8 cellular contexts compared by ENCODE assay signal in genomic region chr15:60299452-60300047, GRCh38.
DNase-seq lines count a peak whose midpoint lies in the region; ATAC-seq and TF ChIP-seq lines count a peak whose summit lies in the region.

No MANE protein-coding gene starts in this region.

- H3K4me1 ChIP-seq in trophoblast cell (ENCODE audit: control insufficient read depth in 1 of 2, insufficient read depth in 2 of 2, low read length in 2 of 2) = no peaks in the 10 kb centered on the region

- TF ChIP-seq CTCF in astrocyte of the spinal cord (IDR thresholded peaks at IDR 0.05; ENCODE audit: low read depth, low read length) = peak; percentile 20

- H3K36me3 Mint-ChIP-seq in effector memory CD8-positive, alpha-beta T cell (ENCODE audit: insufficient read depth) = no peaks in the 10 kb centered on the region
- no peaks in the 10 kb centered on the region for H3K36me3 Mint-ChIP-seq in activated T-helper 1 cell treated with anti-CD3 and anti-CD28 coated beads, Interleukin-12 subunit alpha, Interleukin-12 subunit beta, Interleukin-2, Interleukin-4 antibody, amounts not matched to agents 30 ng/mL and 10 ng/mL and 1 ng/mL, durations not matched to agents 14 hours and 24 hours and 36 hours (ENCODE audit: low read depth)

- no peaks in the 10 kb centered on the region for H3K79me1 ChIP-seq in trophoblast cell (ENCODE audit: low read length)

- no peak overlapping the region for H2BK12ac ChIP-seq in trophoblast cell (ENCODE audit: low read length)

- in situ Hi-C loops in astrocyte of the spinal cord (cut with HindIII; ENCODE audit: low sequenced_read_pairs) = no loop called here

- H4K12ac ChIP-seq in trophoblast cell (ENCODE audit: low read depth, low read length) = no peak overlapping the region

- no peaks in the 10 kb centered on the region for H3K36me3 ChIP-seq in trophoblast cell (ENCODE audit: control insufficient read depth in 1 of 2, insufficient read depth in 2 of 2, low read length in 2 of 2)

- H2BK5ac ChIP-seq in trophoblast cell (ENCODE audit: low read depth, low read length, poor library complexity) = no peak overlapping the region

- H3K27ac Mint-ChIP-seq in effector memory CD8-positive, alpha-beta T cell = no peak overlapping the region
- H3K27ac Mint-ChIP-seq in activated T-helper 1 cell treated with anti-CD3 and anti-CD28 coated beads, Interleukin-12 subunit alpha, Interleukin-12 subunit beta, Interleukin-2, Interleukin-4 antibody, amounts not matched to agents 30 ng/mL and 10 ng/mL and 1 ng/mL, durations not matched to agents 14 hours and 24 hours and 36 hours = no peak overlapping the region

- H4K91ac ChIP-seq in trophoblast cell (ENCODE audit: low read depth, low read length) = no peak overlapping the region

- peaks cover 1% of the 10 kb centered on the region for H3K9me3 ChIP-seq in trophoblast cell (ENCODE audit: insufficient read depth, low read depth, low read length)

- no peak overlapping the region for H3K14ac ChIP-seq in trophoblast cell (ENCODE audit: low read length)

- H3K27me3 Mint-ChIP-seq in effector memory CD8-positive, alpha-beta T cell = peaks cover 19 to 43% of the 10 kb centered on the region in 2 donors
- H3K27me3 Mint-ChIP-seq in activated T-helper 1 cell treated with anti-CD3 and anti-CD28 coated beads, Interleukin-12 subunit alpha, Interleukin-12 subunit beta, Interleukin-2, Interleukin-4 antibody, amounts not matched to agents 30 ng/mL and 10 ng/mL and 1 ng/mL, durations not matched to agents 14 hours and 24 hours and 36 hours (ENCODE audit: insufficient read depth) = peaks cover 10% of the 10 kb centered on the region

- no peak overlapping the region for H3K18ac ChIP-seq in trophoblast cell (ENCODE audit: low read length)

- H3K27ac ChIP-seq in trophoblast cell (ENCODE audit: low read depth, low read length) = no peak overlapping the region

- no peak overlapping the region for H2BK120ac ChIP-seq in trophoblast cell (ENCODE audit: insufficient read depth, low read length, poor library complexity)

- H3K4me1 Mint-ChIP-seq in effector memory CD8-positive, alpha-beta T cell (ENCODE audit: low read depth in 2 of 2) = no peaks in the 10 kb centered on the region
- no peaks in the 10 kb centered on the region for H3K4me1 Mint-ChIP-seq in activated T-helper 1 cell treated with anti-CD3 and anti-CD28 coated beads, Interleukin-12 subunit alpha, Interleukin-12 subunit beta, Interleukin-2, Interleukin-4 antibody, amounts not matched to agents 30 ng/mL and 10 ng/mL and 1 ng/mL, durations not matched to agents 14 hours and 24 hours and 36 hours (ENCODE audit: low read depth)

- no peak overlapping the region for H3K9ac ChIP-seq in trophoblast cell (ENCODE audit: low read length)

- H3K79me2 ChIP-seq in trophoblast cell (ENCODE audit: control insufficient read depth, insufficient read depth, low read length, poor library complexity) = no peaks in the 10 kb centered on the region

- WGBS in trophoblast cell (ENCODE audit: extremely low coverage, insufficient coverage, insufficient read length) = no CpG with 5 or more reads among the region's 18 CpGs

- H3K27me3 ChIP-seq in trophoblast cell (ENCODE audit: insufficient read depth, low read length) = no peaks in the 10 kb centered on the region

- H4K8ac ChIP-seq in trophoblast cell (ENCODE audit: low read depth, low read length) = no peak overlapping the region

- no peak overlapping the region for H2AK5ac ChIP-seq in trophoblast cell (ENCODE audit: low read length)

- no peak overlapping the region for H3K4me2 ChIP-seq in trophoblast cell (ENCODE audit: low read length)

- H3K9me3 Mint-ChIP-seq in effector memory CD8-positive, alpha-beta T cell = no peaks in the 10 kb centered on the region
- peaks cover 12% of the 10 kb centered on the region for H3K9me3 Mint-ChIP-seq in activated T-helper 1 cell treated with anti-CD3 and anti-CD28 coated beads, Interleukin-12 subunit alpha, Interleukin-12 subunit beta, Interleukin-2, Interleukin-4 antibody, amounts not matched to agents 30 ng/mL and 10 ng/mL and 1 ng/mL, durations not matched to agents 14 hours and 24 hours and 36 hours

- DNase-seq in DMS 273 (lab: John Stamatoyannopoulos, UW; ENCODE audit: unreplicated experiment) (peak; percentile 98), NCI-H2029 (lab: John Stamatoyannopoulos, UW) (peak; percentile 86), astrocyte of the spinal cord (ENCODE audit: low read depth, low spot score) (peak; percentile 6), left colon (peak; percentile 57 to 59), trophoblast cell (no peak)
- DNase-seq in effector memory CD8-positive, alpha-beta T cell = no peak
- no peak for DNase-seq in activated T-helper 1 cell treated with anti-CD3 and anti-CD28 coated beads, Interleukin-12 subunit alpha, Interleukin-12 subunit beta, Interleukin-2, Interleukin-4 antibody, amounts not matched to agents 30 ng/mL and 10 ng/mL and 1 ng/mL, durations not matched to agents 14 hours and 24 hours and 36 hours (ENCODE audit: low spot score)

- no peak overlapping the region for H3K23ac ChIP-seq in trophoblast cell (ENCODE audit: low read length)

- no peak overlapping the region for H3K4me3 Mint-ChIP-seq in effector memory CD8-positive, alpha-beta T cell
- no peak overlapping the region for H3K4me3 Mint-ChIP-seq in activated T-helper 1 cell treated with anti-CD3 and anti-CD28 coated beads, Interleukin-12 subunit alpha, Interleukin-12 subunit beta, Interleukin-2, Interleukin-4 antibody, amounts not matched to agents 30 ng/mL and 10 ng/mL and 1 ng/mL, durations not matched to agents 14 hours and 24 hours and 36 hours

- H2AFZ ChIP-seq in trophoblast cell (ENCODE audit: insufficient read depth, low read length, poor library complexity) = no peak overlapping the region

- ATAC-seq in left colon = peak; percentile 91
- ATAC-seq in HG03439 (IDR thresholded peaks at IDR 0.05; ENCODE audit: unreplicated experiment) = no peak
- no peak for ATAC-seq in effector memory CD8-positive, alpha-beta T cell (replicated peaks)

- intact Hi-C loops in left colon (cut with DNase I, micrococcal nuclease) = no loop called here
- intact Hi-C loops in activated T-helper 1 cell treated with anti-CD3 and anti-CD28 coated beads, Interleukin-12 subunit alpha, Interleukin-12 subunit beta, Interleukin-2, Interleukin-4 antibody, amounts not matched to agents 30 ng/mL and 10 ng/mL and 1 ng/mL, durations not matched to agents 14 hours and 24 hours and 36 hours (cut with micrococcal nuclease) = no loop called here

- H3K4me3 ChIP-seq in astrocyte of the spinal cord (ENCODE audit: low read depth, low read length) (no peak overlapping the region), trophoblast cell (ENCODE audit: low read depth, low read length) (no peak overlapping the region)

- H3K4ac ChIP-seq in trophoblast cell (ENCODE audit: low read depth, low read length) = no peak overlapping the region

Comparison
In these comparisons a context has a peak if more than half of its experiments do, and no peak if none do; other contexts are left out.
1. DNase-seq: peak in DMS 273 (single experiment), NCI-H2029 (single experiment), astrocyte of the spinal cord (single experiment) and left colon (2 of 2); none in trophoblast cell (0 of 2), effector memory CD8-positive, alpha-beta T cell (0 of 3) and activated T-helper 1 cell treated with anti-CD3 and anti-CD28 coated beads, Interleukin-12 subunit alpha, Interleukin-12 subunit beta, Interleukin-2, Interleukin-4 antibody, amounts not matched to agents 30 ng/mL and 10 ng/mL and 1 ng/mL, durations not matched to agents 14 hours and 24 hours and 36 hours (single experiment).